8 cellular contexts compared by ENCODE assay signal in genomic region chr17:5583426-5584382, GRCh38. TPM values are rescaled to one million over a fixed set of nuclear protein-coding genes. Genes with fewer than 3 reads are reported as not detected.
DNase-seq lines count a peak whose midpoint lies in the region; ATAC-seq and TF ChIP-seq lines count a peak whose summit lies in the region.

No MANE protein-coding gene starts in this region.

- no peak for DNase-seq in activated naive CD4-positive, alpha-beta T cell (lab: John Stamatoyannopoulos, UW)
- DNase-seq in SJSA1 (ENCODE audit: low read depth in 1 of 2, low spot score in 2 of 2) (no peak), fibroblast of the aortic adventitia (ENCODE audit: low read depth) (peak; percentile 73), superior temporal gyrus (ENCODE audit: extremely low spot score) (no peak), kidney glomerular epithelial cell (lab: John Stamatoyannopoulos, UW) (no peak), mucosa of gallbladder (ENCODE audit: low spot score) (no peak)
- no peak for DNase-seq in stimulated activated effector memory CD8-positive, alpha-beta T cell treated with anti-CD3 and anti-CD28 coated beads, Interleukin-12 subunit alpha, Interleukin-12 subunit beta, amount 100 ng/mL, for 72 hours (ENCODE audit: low spot score in 2 of 2)

- H3K4me3 ChIP-seq in SJSA1: peak overlapping the region; percentile 22
- peak overlapping the region; percentile 87 for H3K4me3 ChIP-seq in fibroblast of the aortic adventitia (ENCODE audit: low read depth, low read length)

- H3K9me3 ChIP-seq in SJSA1 (replicated peaks): no peaks in the 10 kb centered on the region

- ATAC-seq in stimulated activated effector memory CD8-positive, alpha-beta T cell treated with anti-CD3 and anti-CD28 coated beads, Interleukin-12 subunit alpha, Interleukin-12 subunit beta, amount 100 ng/mL, for 72 hours: peak; percentile 27

- no peaks in the 10 kb centered on the region for H3K9me3 Mint-ChIP-seq in activated naive CD4-positive, alpha-beta T cell treated with anti-CD3 and anti-CD28 coated beads, Interleukin-2, amount 50 U/mL, for 24 hours
- no peaks in the 10 kb centered on the region for H3K9me3 Mint-ChIP-seq in stimulated activated effector memory CD8-positive, alpha-beta T cell treated with anti-CD3 and anti-CD28 coated beads, Interleukin-12 subunit alpha, Interleukin-12 subunit beta, amount 100 ng/mL, for 72 hours

- H3K27me3 ChIP-seq in SJSA1 (replicated peaks): no peaks in the 10 kb centered on the region

- peaks cover 22% of the 10 kb centered on the region for H3K36me3 Mint-ChIP-seq in activated naive CD4-positive, alpha-beta T cell treated with anti-CD3 and anti-CD28 coated beads, Interleukin-2, amount 50 U/mL, for 24 hours
- peaks cover 53% of the 10 kb centered on the region for H3K36me3 Mint-ChIP-seq in stimulated activated effector memory CD8-positive, alpha-beta T cell treated with anti-CD3 and anti-CD28 coated beads, Interleukin-12 subunit alpha, Interleukin-12 subunit beta, amount 100 ng/mL, for 72 hours

- H3K27ac ChIP-seq in SJSA1: peak overlapping the region; percentile 62

- H3K4me1 ChIP-seq in SJSA1 (replicated peaks): peaks cover 26% of the 10 kb centered on the region

- 0 out of 2 replicates have a peak, but pooled peaks cover 3% of the 10 kb centered on the region for H3K36me3 ChIP-seq in SJSA1

- peak overlapping the region; percentile 93 for H3K4me3 Mint-ChIP-seq in activated naive CD4-positive, alpha-beta T cell treated with anti-CD3 and anti-CD28 coated beads, Interleukin-2, amount 50 U/mL, for 24 hours
- peak overlapping the region; percentile 97 for H3K4me3 Mint-ChIP-seq in stimulated activated effector memory CD8-positive, alpha-beta T cell treated with anti-CD3 and anti-CD28 coated beads, Interleukin-12 subunit alpha, Interleukin-12 subunit beta, amount 100 ng/mL, for 72 hours

- peaks cover 64% of the 10 kb centered on the region for H3K4me1 Mint-ChIP-seq in activated naive CD4-positive, alpha-beta T cell treated with anti-CD3 and anti-CD28 coated beads, Interleukin-2, amount 50 U/mL, for 24 hours
- H3K4me1 Mint-ChIP-seq in stimulated activated effector memory CD8-positive, alpha-beta T cell treated with anti-CD3 and anti-CD28 coated beads, Interleukin-12 subunit alpha, Interleukin-12 subunit beta, amount 100 ng/mL, for 72 hours: peaks cover 67% of the 10 kb centered on the region

- peak; percentile 29 for TF ChIP-seq CTCF in fibroblast of the aortic adventitia (IDR thresholded peaks at IDR 0.05; ENCODE audit: insufficient read depth, low read length)

- peak overlapping the region; percentile 74 for H3K27ac Mint-ChIP-seq in activated naive CD4-positive, alpha-beta T cell treated with anti-CD3 and anti-CD28 coated beads, Interleukin-2, amount 50 U/mL, for 24 hours
- H3K27ac Mint-ChIP-seq in stimulated activated effector memory CD8-positive, alpha-beta T cell treated with anti-CD3 and anti-CD28 coated beads, Interleukin-12 subunit alpha, Interleukin-12 subunit beta, amount 100 ng/mL, for 72 hours: peak overlapping the region; percentile 98

- no peaks in the 10 kb centered on the region for H3K27me3 Mint-ChIP-seq in activated naive CD4-positive, alpha-beta T cell treated with anti-CD3 and anti-CD28 coated beads, Interleukin-2, amount 50 U/mL, for 24 hours

RNA-seq across cellular contexts. Expression of gene NLRP1, which starts 0.6 kb away (rescaled TPM):
- total RNA-seq in SJSA1 (2014; rRNA removed; shearing (Covaris generic)): 48.2 and 49.3 TPM in 2 replicates
- total RNA-seq in fibroblast of the aortic adventitia (ENCODE audit: low replicate concordance): 35.1 and 55.4 TPM in 2 replicates
- 27.0 TPM for total RNA-seq in mucosa of gallbladder
